Comparison of ENCODE assay signal across 27 cellular contexts in the genomic region with DNA sequence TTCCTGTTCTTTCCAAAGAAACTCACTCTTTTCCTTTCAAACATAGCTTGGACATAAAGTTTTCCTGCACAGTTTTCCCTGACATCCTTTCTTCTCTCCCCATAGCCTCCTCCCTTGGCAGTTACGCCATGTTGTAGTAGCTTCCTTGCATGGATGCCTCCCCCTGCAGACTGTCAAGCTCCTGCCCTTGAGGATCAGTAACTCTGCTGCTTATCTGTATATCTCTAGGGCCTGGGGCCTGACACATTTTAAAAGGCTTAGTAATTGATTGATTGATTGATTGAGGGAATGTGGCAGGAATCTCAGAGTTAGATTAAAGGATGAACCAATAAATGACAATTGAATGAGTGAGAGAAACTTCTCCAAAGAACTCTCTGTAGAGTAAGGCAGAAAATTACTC.
"Had no signal": no experiment of that assay in that cellular context is flagged by ENCODE, and none has a peak within 500 bp of the region (broad histone marks: within the 10 kb centered on the region; RNA-seq: fewer than 3 reads in every experiment).

No MANE protein-coding gene starts in this region.

- H3K4me3 Mint-ChIP-seq: activated B cell treated with CpG ODN at 0.5 μM for 24 hours; activated CD4-positive, alpha-beta memory T cell treated with anti-CD3 and anti-CD28 coated beads for 36 hours; activated CD4-positive, alpha-beta T cell treated with anti-CD3 and anti-CD28 coated beads, Interleukin-2, amount 10 ng/mL, durations not matched to agents 24 days and 14 days; activated T-cell treated with anti-CD3 and anti-CD28 coated beads, Interleukin-2, amount 50 U/mL, for 4 hours; T-helper 17 cell had no signal

- H3K4me1 Mint-ChIP-seq: activated B cell treated with CpG ODN at 0.5 μM for 24 hours; activated CD4-positive, alpha-beta T cell treated with anti-CD3 and anti-CD28 coated beads, Interleukin-2, amount 10 ng/mL, durations not matched to agents 24 days and 14 days had no signal

- H3K36me3 ChIP-seq: cardiac muscle cell, SJCRH30 had no signal

- DNase-seq: activated B cell treated with CpG ODN at 0.5 μM for 24 hours; activated CD4-positive, alpha-beta memory T cell treated with anti-CD3 and anti-CD28 coated beads for 36 hours; activated CD4-positive, alpha-beta T cell treated with anti-CD3 and anti-CD28 coated beads for 1 hour; activated CD4-positive, alpha-beta T cell treated with anti-CD3 and anti-CD28 coated beads, Interleukin-2, amount 10 ng/mL, durations not matched to agents 24 days and 14 days; activated CD8-positive, alpha-beta memory T cell treated with anti-CD3 and anti-CD28 coated beads for 24 hours; activated effector memory CD4-positive, alpha-beta T cell treated with anti-CD3 and anti-CD28 coated beads, Interleukin-2, amount 50 U/mL, for 16 hours; activated naive CD4-positive, alpha-beta T cell treated with Interleukin-2 at 50 U/mL for 16 hours; activated T-cell treated with anti-CD3 and anti-CD28 coated beads, Interleukin-2, amount 50 U/mL, for 4 hours; brain microvascular endothelial cell; Kasumi-1; NCI-H1048; NCI-H1417; NCI-H1694; NCI-H2029; NCI-H2107; NCI-H2171 treated with DMSO at 0.1 percent for 48 hours; NCI-H226; NCI-H526; NCI-H774; Peyer's patch; Right ventricle myocardium superior; SJCRH30; T-helper 17 cell; T-helper 9 cell had no signal

- H3K4me3 ChIP-seq: cardiac muscle cell, Peyer's patch, SJCRH30 had no signal

- H3K9me3 Mint-ChIP-seq: activated B cell treated with CpG ODN at 0.5 μM for 24 hours; activated CD4-positive, alpha-beta memory T cell treated with anti-CD3 and anti-CD28 coated beads for 36 hours; activated naive CD4-positive, alpha-beta T cell treated with anti-CD3 and anti-CD28 coated beads, Interleukin-2, amount 50 U/mL, for 72 hours; activated T-cell treated with anti-CD3 and anti-CD28 coated beads, Interleukin-2, amount 50 U/mL, for 4 hours had no signal

- H3K27me3 Mint-ChIP-seq: activated B cell treated with CpG ODN at 0.5 μM for 24 hours; activated CD4-positive, alpha-beta memory T cell treated with anti-CD3 and anti-CD28 coated beads for 36 hours; activated CD4-positive, alpha-beta T cell treated with anti-CD3 and anti-CD28 coated beads, Interleukin-2, amount 10 ng/mL, durations not matched to agents 24 days and 14 days; T-helper 17 cell had no signal

- H3K27ac ChIP-seq: brain microvascular endothelial cell, cardiac muscle cell, Peyer's patch, RWPE1, SJCRH30 had no signal

- H3K9me3 ChIP-seq: Peyer's patch, SJCRH30 had no signal

- ATAC-seq: activated naive CD4-positive, alpha-beta T cell treated with anti-CD3 and anti-CD28 coated beads, Interleukin-2, amount 50 U/mL, for 72 hours; activated T-cell treated with anti-CD3 and anti-CD28 coated beads, Interleukin-2, amount 50 U/mL, for 4 hours; T-helper 17 cell had no signal

- H3K27me3 ChIP-seq: brain microvascular endothelial cell, cardiac muscle cell, Peyer's patch, SJCRH30 had no signal

- H3K27ac Mint-ChIP-seq: activated B cell treated with CpG ODN at 0.5 μM for 24 hours; activated CD4-positive, alpha-beta memory T cell treated with anti-CD3 and anti-CD28 coated beads for 36 hours; activated CD4-positive, alpha-beta T cell treated with anti-CD3 and anti-CD28 coated beads, Interleukin-2, amount 10 ng/mL, durations not matched to agents 24 days and 14 days; T-helper 17 cell had no signal
